Comparison of ENCODE assay signal across 26 cellular contexts in the genomic region with DNA sequence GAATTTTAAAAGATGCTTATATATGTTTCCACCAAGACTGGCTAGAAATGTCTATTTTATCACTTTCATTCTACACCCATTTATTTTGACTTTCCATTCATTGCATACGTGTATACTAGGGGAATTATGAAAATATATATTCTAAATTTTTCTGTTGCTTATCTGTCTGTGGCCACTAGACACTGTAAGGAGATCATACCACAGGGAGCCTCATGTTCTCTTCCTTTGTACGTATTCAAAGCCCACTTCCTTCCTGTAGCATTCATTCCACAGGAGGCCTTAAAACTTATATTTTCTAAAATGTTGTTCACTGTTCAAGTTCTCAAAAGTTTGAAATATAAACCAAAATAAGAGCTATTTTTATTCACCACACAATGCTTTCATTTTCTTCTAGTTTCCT.
A peak's percentile ranks its signal among the peaks of the same experiment; 100 is the strongest.
DNase-seq lines count a peak whose midpoint lies in the region; ATAC-seq and TF ChIP-seq lines count a peak whose summit lies in the region.
"Had no signal": no experiment of that assay in that cellular context is flagged by ENCODE, and none has a peak within 500 bp of the region (broad histone marks: within the 10 kb centered on the region; RNA-seq: fewer than 3 reads in every experiment).

No MANE protein-coding gene starts in this region.

- no peak overlapping the region for H3K27ac Mint-ChIP-seq in activated CD8-positive, alpha-beta memory T cell treated with anti-CD3 and anti-CD28 coated beads, Interleukin-2, amount 10 ng/mL, durations not matched to agents 7 days and 5 days
- no peak overlapping the region for H3K27ac Mint-ChIP-seq in glutamatergic neuron (ENCODE audit: unreplicated experiment)
- H3K27ac Mint-ChIP-seq: IgD-negative memory B cell; T-helper 2 cell treated with Interferon-gamma antibody and Interleukin-4, amounts not matched to agents 5 μg/mL and 100 μg/mL, for 36 hours; WTC11 had no signal

- H3F3A ChIP-seq in PC-3 (ENCODE audit: low read length, unreplicated experiment) (no peaks in the 10 kb centered on the region), smooth muscle cell (ENCODE audit: low read depth) (no peaks in the 10 kb centered on the region)

- H3K27me3 ChIP-seq in PC-3 (ENCODE audit: low read length) (no peaks in the 10 kb centered on the region), smooth muscle cell (ENCODE audit: low read depth) (no peaks in the 10 kb centered on the region)
- H3K27me3 ChIP-seq: SJSA1, stomach, tibial artery had no signal

- peak; percentile 58 for ATAC-seq in activated CD8-positive, alpha-beta memory T cell treated with anti-CD3 and anti-CD28 coated beads, Interleukin-2, amount 10 ng/mL, durations not matched to agents 7 days and 5 days
- ATAC-seq in HG02981 (IDR thresholded peaks at IDR 0.05; ENCODE audit: unreplicated experiment) (peak; percentile 47), PC-3 (no peak)
- ATAC-seq: HCT116, sciatic nerve, WTC11 had no signal

- no peaks in the 10 kb centered on the region for H4K20me1 ChIP-seq in PC-3 (ENCODE audit: low read length)
- no peaks in the 10 kb centered on the region for H4K20me1 ChIP-seq in smooth muscle cell (ENCODE audit: low read depth)

- H3K9ac ChIP-seq in PC-3 (ENCODE audit: low read length): no peak overlapping the region; the same call in 1 of the 2 replicates
- H3K9ac ChIP-seq in smooth muscle cell (ENCODE audit: low read depth): no peak overlapping the region

- H3K36me3 ChIP-seq in PC-3 (ENCODE audit: low read depth, low read length): no peaks in the 10 kb centered on the region
- H3K36me3 ChIP-seq in smooth muscle cell (ENCODE audit: low read depth): no peaks in the 10 kb centered on the region
- H3K36me3 ChIP-seq: SJSA1, stomach, tibial artery had no signal

- no peaks in the 10 kb centered on the region for H3K36me3 Mint-ChIP-seq in activated CD8-positive, alpha-beta memory T cell treated with anti-CD3 and anti-CD28 coated beads, Interleukin-2, amount 10 ng/mL, durations not matched to agents 7 days and 5 days
- H3K36me3 Mint-ChIP-seq in glutamatergic neuron (ENCODE audit: unreplicated experiment): no peaks in the 10 kb centered on the region
- H3K36me3 Mint-ChIP-seq: IgD-negative memory B cell, WTC11 had no signal

- no peaks in the 10 kb centered on the region for H3K9me2 ChIP-seq in PC-3 (replicated peaks; ENCODE audit: low read length)

- intact Hi-C loops in PC-3 (cut with micrococcal nuclease): no loop called here
- intact Hi-C loops in cardiac septum (cut with DNase I): no loop called here

- no TSS peak for BruUV-seq in PC-3 (replicated peaks; lab: Mats Ljungman, UMichigan)

- H3K4me3 ChIP-seq in PC-3 (ENCODE audit: low read length): no peak overlapping the region
- H3K4me3 ChIP-seq in smooth muscle cell: no peak overlapping the region
- H3K4me3 ChIP-seq: lung, SJSA1, stomach, tibial artery had no signal

- no peaks in the 10 kb centered on the region for H3K27me3 Mint-ChIP-seq in activated CD8-positive, alpha-beta memory T cell treated with anti-CD3 and anti-CD28 coated beads, Interleukin-2, amount 10 ng/mL, durations not matched to agents 7 days and 5 days
- peaks cover 2% of the 10 kb centered on the region for H3K27me3 Mint-ChIP-seq in glutamatergic neuron (ENCODE audit: unreplicated experiment)
- H3K27me3 Mint-ChIP-seq: IgD-negative memory B cell had no signal

- H2AFZ ChIP-seq in PC-3 (ENCODE audit: low read length): no peak overlapping the region
- peak overlapping the region; percentile 1 for H2AFZ ChIP-seq in smooth muscle cell (ENCODE audit: low read depth)

- POLR2A ChIA-PET in PC-3 (lab: Charles Lee; ENCODE audit: unreplicated experiment): no interaction called here

- no peak overlapping the region for H3K27ac ChIP-seq in PC-3 (ENCODE audit: low read length)
- H3K27ac ChIP-seq in smooth muscle cell (ENCODE audit: low read depth): no peak overlapping the region
- H3K27ac ChIP-seq: epithelial cell of prostate, SJSA1, stomach, tibial artery had no signal

- WGBS in smooth muscle cell (ENCODE audit: low lambda C conversion rate): 79% methylated on average over 2 of the region's 2 CpGs

- no peaks in the 10 kb centered on the region for H3K9me3 ChIP-seq in PC-3 (ENCODE audit: low read length)
- H3K9me3 ChIP-seq in smooth muscle cell (replicated peaks; ENCODE audit: low read depth): no peaks in the 10 kb centered on the region
- H3K9me3 ChIP-seq: SJSA1, stomach, tibial artery had no signal

- H3K79me2 ChIP-seq in PC-3 (ENCODE audit: low read length): no peaks in the 10 kb centered on the region
- H3K79me2 ChIP-seq in smooth muscle cell (ENCODE audit: low read depth): no peaks in the 10 kb centered on the region

- H3K9me3 Mint-ChIP-seq in activated CD8-positive, alpha-beta memory T cell treated with anti-CD3 and anti-CD28 coated beads, Interleukin-2, amount 10 ng/mL, durations not matched to agents 7 days and 5 days (ENCODE audit: low read depth): no peaks in the 10 kb centered on the region
- H3K9me3 Mint-ChIP-seq in glutamatergic neuron (ENCODE audit: unreplicated experiment): no peaks in the 10 kb centered on the region
- H3K9me3 Mint-ChIP-seq: T-helper 2 cell treated with Interferon-gamma antibody and Interleukin-4, amounts not matched to agents 5 μg/mL and 100 μg/mL, for 36 hours; WTC11 had no signal

- no peak for DNase-seq in activated CD8-positive, alpha-beta memory T cell treated with anti-CD3 and anti-CD28 coated beads, Interleukin-2, amount 10 ng/mL, durations not matched to agents 7 days and 5 days
- no peak for DNase-seq in activated CD8-positive, alpha-beta memory T cell treated with anti-CD3 and anti-CD28 coated beads, Interleukin-2, amount 50 U/mL, for 48 hours
- DNase-seq in PC-3 (no peak), smooth muscle cell (lab: John Stamatoyannopoulos, UW; ENCODE audit: unreplicated experiment) (no peak), cardiac septum (ENCODE audit: low spot score) (no peak), glutamatergic neuron (no peak), NCI-H1092 treated with DMSO at 0.1 percent for 48 hours (lab: John Stamatoyannopoulos, UW) (no peak)
- DNase-seq: activated effector memory CD4-positive, alpha-beta T cell treated with Interleukin-2 at 50 U/mL for 16 hours; DMS53; effector CD4-positive, alpha-beta T cell; kidney glomerular epithelial cell; MV-4-11; NCI-H1694; NCI-H524 treated with DMSO at 0.1 percent for 48 hours; stimulated activated CD4-positive, alpha-beta T cell treated with anti-CD3 and anti-CD28 coated beads, Interleukin-15, amount 100 ng/mL, for 24 hours; stomach; tibial artery had no signal

- CTCF ChIA-PET in activated CD8-positive, alpha-beta memory T cell treated with anti-CD3 and anti-CD28 coated beads, Interleukin-2, amount 10 ng/mL, durations not matched to agents 7 days and 5 days (lab: Charles Lee): interaction anchor here (0.8 kb wide), 1 partner anchor 10 kb away, joined by 3 read pairs; no protein-coding TSS in a partner anchor
- CTCF ChIA-PET in PC-3 (lab: Charles Lee): no interaction called here

- TF ChIP-seq CTCF in PC-3 (conservative IDR thresholded peaks at IDR 0.05; ENCODE audit: low read depth, low read length) (no peak), smooth muscle cell (IDR thresholded peaks at IDR 0.05; ENCODE audit: borderline replicate concordance, insufficient read depth, poor library complexity, severe bottlenecking) (no peak), glutamatergic neuron (IDR thresholded peaks at IDR 0.05; ENCODE audit: partially characterized antibody, unreplicated experiment) (no peak)

- H3K4me1 ChIP-seq in PC-3 (ENCODE audit: insufficient read depth, low read length): no peaks in the 10 kb centered on the region
- H3K4me1 ChIP-seq in smooth muscle cell (ENCODE audit: low read depth): no peaks in the 10 kb centered on the region
- H3K4me1 ChIP-seq: SJSA1, stomach, tibial artery had no signal

- peak overlapping the region; percentile 31; the same call in 1 of the 2 replicates for H3K4me2 ChIP-seq in PC-3 (ENCODE audit: low read length)
- H3K4me2 ChIP-seq in smooth muscle cell: no peak overlapping the region

- H3K4me3 Mint-ChIP-seq in activated CD8-positive, alpha-beta memory T cell treated with anti-CD3 and anti-CD28 coated beads, Interleukin-2, amount 10 ng/mL, durations not matched to agents 7 days and 5 days: no peak overlapping the region
- H3K4me3 Mint-ChIP-seq in glutamatergic neuron (ENCODE audit: unreplicated experiment): no peak overlapping the region
- H3K4me3 Mint-ChIP-seq: IgD-negative memory B cell; T-helper 2 cell treated with Interferon-gamma antibody and Interleukin-4, amounts not matched to agents 5 μg/mL and 100 μg/mL, for 36 hours; WTC11 had no signal

- peaks cover 2% of the 10 kb centered on the region for H3K4me1 Mint-ChIP-seq in activated CD8-positive, alpha-beta memory T cell treated with anti-CD3 and anti-CD28 coated beads, Interleukin-2, amount 10 ng/mL, durations not matched to agents 7 days and 5 days
- peaks cover 9% of the 10 kb centered on the region for H3K4me1 Mint-ChIP-seq in glutamatergic neuron (ENCODE audit: low read depth, unreplicated experiment)
- H3K4me1 Mint-ChIP-seq: IgD-negative memory B cell, WTC11 had no signal
